9 cellular contexts compared by ENCODE assay signal in genomic region chr12:6334940-6335450, GRCh38. TPM values are rescaled to one million over a fixed set of nuclear protein-coding genes. Genes with fewer than 3 reads are reported as not detected.
A peak's percentile ranks its signal among the peaks of the same experiment; 100 is the strongest.
DNase-seq lines count a peak whose midpoint lies in the region; ATAC-seq and TF ChIP-seq lines count a peak whose summit lies in the region.
"Had no signal": no experiment of that assay in that cellular context is flagged by ENCODE, and none has a peak within 500 bp of the region (broad histone marks: within the 10 kb centered on the region; RNA-seq: fewer than 3 reads in every experiment).

No MANE protein-coding gene starts in this region.

- POLR2A ChIA-PET in OCI-LY7 (lab: Charles Lee) = interaction anchor here (0.8 to 4.0 kb wide), 5 partner anchors 10 to 91 kb away, joined by 3 to 55 read pairs (median 6); no protein-coding TSS in a partner anchor

- DNase-seq in AG10803 (ENCODE audit: low read depth) = peak; percentile 65
- DNase-seq in OCI-LY7 (ENCODE audit: low spot score) = no peak
- no peak for DNase-seq in esophagus squamous epithelium (lab: John Stamatoyannopoulos, UW)
- DNase-seq in GM03348 (ENCODE audit: low spot score) = no peak
- no peak for DNase-seq in Kasumi-1 (lab: John Stamatoyannopoulos, UW)

- H2AFZ ChIP-seq in OCI-LY7 (ENCODE audit: low read length) = no peak overlapping the region
- H2AFZ ChIP-seq in neuron (ENCODE audit: low read depth, low read length) = no peak overlapping the region

- peak overlapping the region; percentile 80 for H3K27ac ChIP-seq in OCI-LY7 (ENCODE audit: low read depth, low read length, poor library complexity, severe bottlenecking)
- H3K27ac ChIP-seq in esophagus squamous epithelium = peak overlapping the region; percentile 95 to 100 (median 96)

- H3K9me2 ChIP-seq in OCI-LY7 (ENCODE audit: insufficient read depth, low read length) = no peaks in the 10 kb centered on the region

- H3K36me3 ChIP-seq in OCI-LY7 (ENCODE audit: insufficient read depth, low read length) = peaks cover 50% of the 10 kb centered on the region
- H3K36me3 ChIP-seq in esophagus squamous epithelium = peaks cover 27 to 52% (median 41%) of the 10 kb centered on the region in 3 donors
- peaks cover 50% of the 10 kb centered on the region for H3K36me3 ChIP-seq in neuron (ENCODE audit: insufficient read depth, low read length)

- no peaks in the 10 kb centered on the region for H3K9me3 ChIP-seq in OCI-LY7 (ENCODE audit: low read length)
- H3K9me3 ChIP-seq in esophagus squamous epithelium = no peaks in the 10 kb centered on the region
- no peaks in the 10 kb centered on the region for H3K9me3 ChIP-seq in neuron (ENCODE audit: low read length)

- CTCF ChIA-PET in OCI-LY7 (lab: Charles Lee; ENCODE audit: unreplicated experiment) = interaction anchor here (0.6 to 1.8 kb wide), 6 partner anchors 8 to 131 kb away, joined by 3 to 9 read pairs (median 4); no protein-coding TSS in a partner anchor

- H3K27me3 ChIP-seq in esophagus squamous epithelium = no peaks in the 10 kb centered on the region
- no peaks in the 10 kb centered on the region for H3K27me3 ChIP-seq in neuron (ENCODE audit: insufficient read depth, low read length)

- no peaks in the 10 kb centered on the region for H4K20me1 ChIP-seq in OCI-LY7 (ENCODE audit: insufficient read depth, low read length)

- WGBS in esophagus squamous epithelium, 2 donors = 14 to 34% methylated on average over 13 of the region's 13 CpGs

- intact Hi-C loops in OCI-LY7 (cut with micrococcal nuclease; ENCODE audit: unreplicated experiment) (loop anchor here (1.0 to 5.0 kb wide), 4 partner anchors 32 to 197 kb away; partner anchors contain the start of gene GAPDH), esophagus squamous epithelium (cut with DNase I) (loop anchor here (5.0 kb wide), 1 partner anchor 42 kb away; the partner anchor contains the start of gene SCNN1A)

- peaks cover 72% of the 10 kb centered on the region for H3K4me1 ChIP-seq in OCI-LY7 (ENCODE audit: insufficient read depth, low read length, poor library complexity, severe bottlenecking)
- H3K4me1 ChIP-seq in esophagus squamous epithelium = peaks cover 86 to 100% (median 88%) of the 10 kb centered on the region in 3 donors
- peaks cover 52% of the 10 kb centered on the region for H3K4me1 ChIP-seq in neuron (ENCODE audit: insufficient read depth, low read length)

- H3K4me2 ChIP-seq in OCI-LY7 (ENCODE audit: low read length) = peak overlapping the region; percentile 81

- peaks cover 42% of the 10 kb centered on the region; the same call in 1 of the 2 replicates for H3K79me2 ChIP-seq in OCI-LY7 (ENCODE audit: insufficient read depth, low read depth, low read length)

- no peak for TF ChIP-seq POLR2A in esophagus squamous epithelium (IDR thresholded peaks at IDR 0.05)

- H3K4me3 ChIP-seq in AG10803 (ENCODE audit: low read length) = peak overlapping the region; percentile 100
- H3K4me3 ChIP-seq in OCI-LY7 (ENCODE audit: low read depth, low read length, poor library complexity, severe bottlenecking) = peak overlapping the region; percentile 53
- peak overlapping the region; percentile 17 to 96 (median 81) for H3K4me3 ChIP-seq in esophagus squamous epithelium
- peak overlapping the region; percentile 31 for H3K4me3 ChIP-seq in neuron (ENCODE audit: low read length)

- ATAC-seq in HG03196 (IDR thresholded peaks at IDR 0.05; ENCODE audit: unreplicated experiment) (no peak), GM19397 (IDR thresholded peaks at IDR 0.05; ENCODE audit: unreplicated experiment) (no peak)

- BruUV-seq in OCI-LY7 (replicated peaks; lab: Mats Ljungman, UMichigan) = no TSS peak

- TF ChIP-seq CTCF in AG10803 (conservative IDR thresholded peaks at IDR 0.05; ENCODE audit: low read length) = no peak
- no peak for TF ChIP-seq CTCF in OCI-LY7 (conservative IDR thresholded peaks at IDR 0.05; ENCODE audit: low read length)
- no peak for TF ChIP-seq CTCF in esophagus squamous epithelium (IDR thresholded peaks at IDR 0.05)

RNA-seq across cellular contexts. Expression of gene TNFRSF1A, which starts 6.9 kb away (rescaled TPM):
- total RNA-seq in OCI-LY7 (2014; rRNA removed; shearing (Covaris generic)) = 23.4 and 37.3 TPM in 2 replicates
- total RNA-seq in OCI-LY7 (2022) (50.9 and 55.7 TPM in 2 replicates), esophagus squamous epithelium (100 to 1,000 TPM; 121 to 190 (median 134) TPM)

RNA-seq across cellular contexts. Expression of gene PLEKHG6, which starts 24.5 kb away (rescaled TPM):
- total RNA-seq in OCI-LY7 (2014; rRNA removed; shearing (Covaris generic)) = not detected in 2 replicates
- total RNA-seq in OCI-LY7 (2022) (not detected in 2 replicates), esophagus squamous epithelium (10 to 100 TPM; 13.9 to 61.7 (median 29.2) TPM)
- total RNA-seq: LHCN-M2 had no signal

RNA-seq across cellular contexts. Expression of gene SCNN1A, which starts 40.4 kb away (rescaled TPM):
- total RNA-seq in OCI-LY7 (2014; rRNA removed; shearing (Covaris generic)) = 0.35 and 0.51 TPM in 2 replicates
- 1.0 and 1.3 TPM in 2 replicates for total RNA-seq in OCI-LY7 (2022)
- total RNA-seq in esophagus squamous epithelium = 100 to 1,000 TPM in 3 of 4 donors, 10 to 100 TPM in 1; 88.9 to 266 (median 111) TPM

RNA-seq across cellular contexts. Expression of gene LTBR, which starts 49.0 kb away (rescaled TPM):
- not detected in 2 replicates for total RNA-seq in OCI-LY7 (2014; rRNA removed; shearing (Covaris generic))
- not detected in 2 replicates for total RNA-seq in OCI-LY7 (2022)
- total RNA-seq in esophagus squamous epithelium = 100 to 1,000 TPM in 3 of 4 donors, 10 to 100 TPM in 1; 98.2 to 171 (median 136) TPM

Comparison
In these comparisons a context has a peak if more than half of its experiments do, and no peak if none do; other contexts are left out.
1. H3K4me3 ChIP-seq: peak in every context shown above with its lines; median percentile 100 in AG10803; 81 in esophagus squamous epithelium; 53 in OCI-LY7; 31 in neuron.
2. RNA of gene PLEKHG6, which starts 24.5 kb away (total RNA-seq): 13.9 to 61.7 TPM in esophagus squamous epithelium; not detected in OCI-LY7; every median in the first group is over 10 times any median in the second.
3. RNA of gene SCNN1A, which starts 40.4 kb away (total RNA-seq): 88.9 to 266 TPM in esophagus squamous epithelium; 0.35 to 1.3 TPM in OCI-LY7; every median in the first group is over 10 times any median in the second.